Comparison of ENCODE assay signal across 14 cellular contexts in genomic region chr13:62704795-62705329, GRCh38.
"Had no signal": no experiment of that assay in that cellular context is flagged by ENCODE, and none has a peak within 500 bp of the region (broad histone marks: within the 10 kb centered on the region; RNA-seq: fewer than 3 reads in every experiment).

No MANE protein-coding gene starts in this region.

- H3K4me1 ChIP-seq: colonic mucosa, left ventricle myocardium inferior had no signal

- H3K4me3 ChIP-seq: colonic mucosa, left ventricle myocardium inferior, skin epidermis had no signal

- ATAC-seq: activated CD8-positive, alpha-beta T cell treated with anti-CD3 and anti-CD28 coated beads for 36 hours; activated T-cell treated with anti-CD3 and anti-CD28 coated beads, Interleukin-2, amount 50 U/mL, for 4 hours; esophagus mucosa; right cardiac atrium had no signal

- DNase-seq: activated CD4-positive, alpha-beta T cell treated with anti-CD3 and anti-CD28 coated beads for 4 hours; activated CD8-positive, alpha-beta T cell treated with anti-CD3 and anti-CD28 coated beads for 36 hours; activated gamma-delta T cell; activated T-cell treated with anti-CD3 and anti-CD28 coated beads, Interleukin-2, amount 50 U/mL, for 4 hours; colonic mucosa; hippocampal formation; kidney; left ventricle myocardium inferior; naive B cell; right cardiac atrium; T-helper 2 cell had no signal

- H3K27me3 ChIP-seq: colonic mucosa, neutrophil had no signal

- H3K27ac ChIP-seq: colonic mucosa, left ventricle myocardium inferior, neutrophil, skin epidermis had no signal

- H3K36me3 ChIP-seq: colonic mucosa, left ventricle myocardium inferior, neutrophil had no signal

- H3K9me3 ChIP-seq: colonic mucosa, neutrophil had no signal
